2 cellular contexts compared by ENCODE assay signal in the genomic region with DNA sequence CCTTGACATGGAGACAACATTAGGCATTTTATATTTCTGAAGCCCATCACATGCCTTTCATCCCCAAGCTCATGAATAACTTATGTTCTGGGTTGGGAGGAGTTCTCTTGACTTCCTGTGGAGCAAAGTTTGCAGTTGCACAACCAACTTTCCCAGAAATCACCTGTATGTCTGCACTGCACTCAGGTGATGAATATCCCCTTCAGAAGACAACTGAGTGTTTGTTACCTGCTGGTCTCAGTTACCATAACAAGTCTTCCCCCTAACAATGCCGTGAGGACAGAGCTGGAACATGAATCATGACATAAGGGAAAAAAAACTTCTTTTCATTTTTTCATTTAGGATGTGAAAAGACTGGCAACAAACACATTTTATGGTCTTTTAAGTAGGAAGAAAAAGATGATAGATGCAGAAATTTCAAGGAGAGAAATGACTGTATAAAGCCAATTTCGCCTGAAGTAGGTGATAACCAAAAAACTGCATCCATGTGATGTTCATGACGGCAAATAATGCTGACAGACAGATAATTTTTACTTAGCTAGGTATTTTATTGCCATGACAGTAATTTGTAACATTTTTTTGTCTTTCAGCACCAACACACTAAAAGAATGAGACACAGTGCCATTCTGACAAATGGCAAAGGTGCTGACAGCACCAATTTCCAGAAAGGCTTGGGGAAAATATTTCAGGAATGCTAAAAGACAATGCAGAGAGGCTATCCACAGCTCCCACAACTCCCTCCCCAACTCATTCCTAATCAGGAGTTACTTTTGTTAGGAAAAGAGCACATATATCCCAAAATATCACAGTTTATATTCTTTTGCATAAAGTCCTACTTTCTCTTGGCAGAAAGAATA.
TF ChIP-seq lines count a peak whose summit lies in the region.

No MANE protein-coding gene starts in this region.

TF ChIP-seq in HepG2, 621 proteins besides CTCF, POLR2A, EP300 and RAD21:
- TF ChIP-seq ZFP90 (CRISPR knock-in tag; IDR thresholded peaks at IDR 0.05; ENCODE audit: borderline replicate concordance) (no peak), ZNF337 (CRISPR knock-in tag; IDR thresholded peaks at IDR 0.05; ENCODE audit: borderline replicate concordance, low read depth) (no peak), MAFF (IDR thresholded peaks at IDR 0.05; ENCODE audit: low read depth, low read length) (peak; percentile 81), CEBPG (CRISPR knock-in tag; IDR thresholded peaks at IDR 0.05) (0 out of 2 replicates have a peak, but pooled peaks have one; percentile 33), ZNF510 (CRISPR knock-in tag; IDR thresholded peaks at IDR 0.05; ENCODE audit: low read depth) (no peak), SOX13 (IDR thresholded peaks at IDR 0.05) (no peak), SOX13 (CRISPR knock-in tag; conservative IDR thresholded peaks at IDR 0.05 in 1 of 2, IDR thresholded peaks at IDR 0.05 in 1 of 2) (no peak), ZNF446 (CRISPR knock-in tag; IDR thresholded peaks at IDR 0.05) (no peak), MAFK (conservative IDR thresholded peaks at IDR 0.05 in 1 of 2, IDR thresholded peaks at IDR 0.05 in 1 of 2; ENCODE audit: low read length in 2 of 2) (peak; percentile 76 to 84), CEBPB (IDR thresholded peaks at IDR 0.05; ENCODE audit: borderline replicate concordance, low read depth, low read length) (peak; percentile 22; the same call in 1 of the 2 replicates), ZNF773 (CRISPR knock-in tag; IDR thresholded peaks at IDR 0.05; ENCODE audit: borderline replicate concordance) (no peak)
- TF ChIP-seq, protein P1, sequence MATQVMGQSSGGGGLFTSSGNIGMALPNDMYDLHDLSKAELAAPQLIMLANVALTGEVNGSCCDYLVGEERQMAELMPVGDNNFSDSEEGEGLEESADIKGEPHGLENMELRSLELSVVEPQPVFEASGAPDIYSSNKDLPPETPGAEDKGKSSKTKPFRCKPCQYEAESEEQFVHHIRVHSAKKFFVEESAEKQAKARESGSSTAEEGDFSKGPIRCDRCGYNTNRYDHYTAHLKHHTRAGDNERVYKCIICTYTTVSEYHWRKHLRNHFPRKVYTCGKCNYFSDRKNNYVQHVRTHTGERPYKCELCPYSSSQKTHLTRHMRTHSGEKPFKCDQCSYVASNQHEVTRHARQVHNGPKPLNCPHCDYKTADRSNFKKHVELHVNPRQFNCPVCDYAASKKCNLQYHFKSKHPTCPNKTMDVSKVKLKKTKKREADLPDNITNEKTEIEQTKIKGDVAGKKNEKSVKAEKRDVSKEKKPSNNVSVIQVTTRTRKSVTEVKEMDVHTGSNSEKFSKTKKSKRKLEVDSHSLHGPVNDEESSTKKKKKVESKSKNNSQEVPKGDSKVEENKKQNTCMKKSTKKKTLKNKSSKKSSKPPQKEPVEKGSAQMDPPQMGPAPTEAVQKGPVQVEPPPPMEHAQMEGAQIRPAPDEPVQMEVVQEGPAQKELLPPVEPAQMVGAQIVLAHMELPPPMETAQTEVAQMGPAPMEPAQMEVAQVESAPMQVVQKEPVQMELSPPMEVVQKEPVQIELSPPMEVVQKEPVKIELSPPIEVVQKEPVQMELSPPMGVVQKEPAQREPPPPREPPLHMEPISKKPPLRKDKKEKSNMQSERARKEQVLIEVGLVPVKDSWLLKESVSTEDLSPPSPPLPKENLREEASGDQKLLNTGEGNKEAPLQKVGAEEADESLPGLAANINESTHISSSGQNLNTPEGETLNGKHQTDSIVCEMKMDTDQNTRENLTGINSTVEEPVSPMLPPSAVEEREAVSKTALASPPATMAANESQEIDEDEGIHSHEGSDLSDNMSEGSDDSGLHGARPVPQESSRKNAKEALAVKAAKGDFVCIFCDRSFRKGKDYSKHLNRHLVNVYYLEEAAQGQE (IDR thresholded peaks at IDR 0.05; ENCODE audit: borderline replicate concordance in 1 of 2, low read depth in 1 of 2, low read length in 2 of 2), result no peak
- TF ChIP-seq, protein P2, sequence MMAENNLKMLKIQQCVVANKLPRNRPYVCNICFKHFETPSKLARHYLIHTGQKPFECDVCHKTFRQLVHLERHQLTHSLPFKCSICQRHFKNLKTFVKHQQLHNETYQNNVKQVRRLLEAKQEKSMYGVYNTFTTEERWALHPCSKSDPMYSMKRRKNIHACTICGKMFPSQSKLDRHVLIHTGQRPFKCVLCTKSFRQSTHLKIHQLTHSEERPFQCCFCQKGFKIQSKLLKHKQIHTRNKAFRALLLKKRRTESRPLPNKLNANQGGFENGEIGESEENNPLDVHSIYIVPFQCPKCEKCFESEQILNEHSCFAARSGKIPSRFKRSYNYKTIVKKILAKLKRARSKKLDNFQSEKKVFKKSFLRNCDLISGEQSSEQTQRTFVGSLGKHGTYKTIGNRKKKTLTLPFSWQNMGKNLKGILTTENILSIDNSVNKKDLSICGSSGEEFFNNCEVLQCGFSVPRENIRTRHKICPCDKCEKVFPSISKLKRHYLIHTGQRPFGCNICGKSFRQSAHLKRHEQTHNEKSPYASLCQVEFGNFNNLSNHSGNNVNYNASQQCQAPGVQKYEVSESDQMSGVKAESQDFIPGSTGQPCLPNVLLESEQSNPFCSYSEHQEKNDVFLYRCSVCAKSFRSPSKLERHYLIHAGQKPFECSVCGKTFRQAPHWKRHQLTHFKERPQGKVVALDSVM (CRISPR knock-in tag; IDR thresholded peaks at IDR 0.05), result no peak

TF ChIP-seq in K562, 482 proteins besides CTCF, POLR2A, EP300 and RAD21:
- TF ChIP-seq ZNF316 (IDR thresholded peaks at IDR 0.05) (peak; percentile 13; the same call in 1 of the 2 replicates), MAFK (IDR thresholded peaks at IDR 0.05; ENCODE audit: low read length) (peak; percentile 10; the same call in 1 of the 2 replicates), ZNF140 (CRISPR knock-in tag; IDR thresholded peaks at IDR 0.05) (no peak)
